In the genomic region with DNA sequence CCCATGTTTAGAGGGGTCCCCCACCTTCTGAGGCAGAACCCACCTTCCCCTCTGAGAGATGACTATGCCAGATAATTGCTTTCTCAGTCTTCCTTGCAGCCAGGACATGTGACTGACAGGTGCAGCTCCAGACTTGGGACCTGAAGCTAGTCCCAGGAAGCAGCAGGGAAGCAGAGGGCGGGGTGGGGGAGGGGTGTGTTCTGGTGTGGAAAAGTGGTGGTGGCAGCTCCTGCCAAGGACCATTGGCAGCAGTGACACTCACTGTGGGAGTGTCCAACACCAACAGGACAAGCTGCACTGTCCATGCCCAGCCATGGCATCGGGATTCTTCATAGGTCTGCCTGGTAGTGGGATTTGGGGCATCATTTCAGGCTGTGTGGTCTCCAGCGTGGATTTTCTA, we compare ENCODE assay signal across 20 cellular contexts. TPM values are rescaled to one million over a fixed set of nuclear protein-coding genes. Genes with fewer than 3 reads are reported as not detected.
"Had no signal": no experiment of that assay in that cellular context is flagged by ENCODE, and none has a peak within 500 bp of the region (broad histone marks: within the 10 kb centered on the region; RNA-seq: fewer than 3 reads in every experiment).

No MANE protein-coding gene starts in this region.

- H3K36me3 ChIP-seq: right lobe of liver had no signal

- H3K27ac ChIP-seq: right lobe of liver had no signal

- FAIRE-seq: colon had no signal

- H3K9me3 Mint-ChIP-seq: activated T-helper 17 cell treated with anti-CD3 and anti-CD28 coated beads, Interleukin-2, amount 50 U/mL, for 72 hours; stimulated activated naive CD8-positive, alpha-beta T cell treated with anti-CD3 and anti-CD28 coated beads, Interleukin-15, Interleukin-2, amounts not matched to agents 100 ng/mL and 50 ng/mL, for 24 hours had no signal

- H3K4me3 ChIP-seq: right lobe of liver, smooth muscle cell had no signal

- H3K9me3 ChIP-seq: right lobe of liver had no signal

- H3K4me2 ChIP-seq: smooth muscle cell had no signal

- H3K4me1 Mint-ChIP-seq: activated T-helper 17 cell treated with anti-CD3 and anti-CD28 coated beads, Interleukin-2, amount 50 U/mL, for 72 hours; nephron had no signal

- H3K4me3 Mint-ChIP-seq: activated T-helper 17 cell treated with anti-CD3 and anti-CD28 coated beads, Interleukin-2, amount 50 U/mL, for 72 hours; nephron; stimulated activated naive CD8-positive, alpha-beta T cell treated with anti-CD3 and anti-CD28 coated beads, Interleukin-15, Interleukin-2, amounts not matched to agents 100 ng/mL and 50 ng/mL, for 24 hours; type B pancreatic cell had no signal

- ATAC-seq: activated T-helper 17 cell treated with anti-CD3 and anti-CD28 coated beads, Interleukin-2, amount 50 U/mL, for 72 hours; right lobe of liver had no signal

- DNase-seq: activated CD4-positive, alpha-beta T cell treated with anti-CD3 and anti-CD28 coated beads for 1 hour; activated CD4-positive, alpha-beta T cell treated with anti-CD3 and anti-CD28 coated beads, Interleukin-2, amount 50 U/mL, for 4 hours; activated naive CD4-positive, alpha-beta T cell treated with Interleukin-2 at 50 U/mL for 16 hours; anterior cingulate cortex; erythroblast; islet precursor cell; mesenchymal stem cell; occipital lobe; right lobe of liver; T-helper 1 cell; T1000 had no signal

- H3K27ac Mint-ChIP-seq: activated T-helper 17 cell treated with anti-CD3 and anti-CD28 coated beads, Interleukin-2, amount 50 U/mL, for 72 hours; nephron; progenitor cell of endocrine pancreas; stimulated activated naive CD8-positive, alpha-beta T cell treated with anti-CD3 and anti-CD28 coated beads, Interleukin-15, Interleukin-2, amounts not matched to agents 100 ng/mL and 50 ng/mL, for 24 hours; type B pancreatic cell had no signal

RNA-seq across cellular contexts. Expression of gene EIF4E1B, which starts 2.3 kb away (rescaled TPM):
- total RNA-seq: activated T-helper 17 cell treated with anti-CD3 and anti-CD28 coated beads, Interleukin-2, amount 50 U/mL, for 72 hours; liver; occipital lobe; progenitor cell of endocrine pancreas; right lobe of liver; smooth muscle cell; temporal lobe had no signal
- polyA plus RNA-seq: liver, smooth muscle cell had no signal

RNA-seq across cellular contexts. Expression of gene SNCB, which starts 2.4 kb away (rescaled TPM):
- total RNA-seq: activated T-helper 17 cell treated with anti-CD3 and anti-CD28 coated beads, Interleukin-2, amount 50 U/mL, for 72 hours; liver; right lobe of liver had no signal
- polyA plus RNA-seq: liver had no signal
